1 cellular context compared by ENCODE assay signal in genomic region chr1:94463765-94464330, GRCh38.
TF ChIP-seq lines count a peak whose summit lies in the region.

No MANE protein-coding gene starts in this region.

TF ChIP-seq in IMR-90, 13 proteins besides CTCF, POLR2A, EP300 and RAD21:
- peak; percentile 69 for TF ChIP-seq SMC3 (IDR thresholded peaks at IDR 0.05; ENCODE audit: low read depth, low read length)
- TF ChIP-seq USF2 (IDR thresholded peaks at IDR 0.05; ENCODE audit: low read depth, low read length), result no peak
